Comparison of ENCODE assay signal across 8 cellular contexts in the genomic region with DNA sequence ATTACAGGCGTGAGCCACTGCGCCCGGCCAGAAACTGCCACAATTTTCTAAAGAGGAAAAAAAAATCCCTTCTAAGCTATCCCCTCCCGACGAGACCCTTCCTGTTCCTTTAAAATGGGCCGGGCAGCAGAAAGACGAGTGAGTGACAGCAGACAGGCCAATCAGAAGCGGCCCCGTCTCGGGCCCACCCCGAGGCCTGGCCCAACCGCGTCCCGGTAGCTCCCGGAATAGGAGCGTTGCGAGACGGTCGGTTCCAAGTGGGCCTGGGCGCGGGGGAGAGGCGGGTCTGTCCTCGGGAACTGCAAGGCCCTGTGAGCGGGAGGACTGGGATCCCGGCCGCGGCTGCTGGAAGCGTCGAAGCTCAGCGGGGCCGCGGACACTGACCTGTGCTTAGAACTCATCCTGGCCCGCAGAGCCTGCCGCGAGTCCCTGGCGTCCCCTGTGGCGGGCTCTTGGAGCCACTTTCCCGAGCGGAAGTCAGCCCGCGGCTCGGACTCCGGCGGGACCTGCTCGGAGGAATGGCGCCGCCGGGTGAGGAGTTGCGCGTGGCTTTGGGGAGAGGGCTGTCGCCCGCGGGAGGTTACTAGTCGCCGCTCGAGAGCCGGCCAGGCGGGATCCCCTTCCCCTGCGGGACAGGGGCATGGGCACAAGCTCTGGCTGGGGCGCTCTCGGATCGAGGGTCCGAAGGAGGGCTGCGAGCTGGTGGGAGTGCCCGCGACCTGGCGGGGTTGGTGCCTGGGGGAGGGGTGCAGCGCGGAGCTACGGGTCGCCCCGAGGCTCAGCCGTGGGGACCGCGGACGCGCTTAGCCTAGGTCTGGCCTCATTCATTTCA. TPM values are rescaled to one million over a fixed set of nuclear protein-coding genes. Genes with fewer than 3 reads are reported as not detected.
DNase-seq lines count a peak whose midpoint lies in the region; ATAC-seq and TF ChIP-seq lines count a peak whose summit lies in the region.

A gene (minus strand): TSS at position 710 of the 832 bp plus-strand sequence.
A gene (plus strand): TSS at position 492 of the 832 bp plus-strand sequence. CDS start 27 bp downstream, at position 519.

- ATAC-seq in GM21423 (IDR thresholded peaks at IDR 0.05; ENCODE audit: unreplicated experiment): peak; percentile 89

- H3K9me3 ChIP-seq in HUES48 (ENCODE audit: control insufficient read depth, insufficient read depth, low read length): no peaks in the 10 kb centered on the region
- H3K9me3 ChIP-seq in NT2/D1 (ENCODE audit: insufficient read depth, low read length): no peaks in the 10 kb centered on the region
- H3K9me3 ChIP-seq in endodermal cell (ENCODE audit: control insufficient read depth, low read length): no peaks in the 10 kb centered on the region

- H3K36me3 ChIP-seq in HUES48 (ENCODE audit: control insufficient read depth, insufficient read depth, low read length) (peaks cover 11% of the 10 kb centered on the region), NT2/D1 (ENCODE audit: insufficient read depth, insufficient read length, low read length) (peaks cover 27% of the 10 kb centered on the region), endodermal cell (ENCODE audit: control insufficient read depth, insufficient read depth, low read length) (peaks cover 16% of the 10 kb centered on the region)

- peaks cover 30% of the 10 kb centered on the region for H3K4me1 Mint-ChIP-seq in Calu3 (ENCODE audit: low read depth, unreplicated experiment)
- H3K4me1 Mint-ChIP-seq in endodermal cell: peaks cover 10% of the 10 kb centered on the region

- TF ChIP-seq CTCF in Calu3 (IDR thresholded peaks at IDR 0.05; ENCODE audit: unreplicated experiment): no peak
- TF ChIP-seq CTCF in endodermal cell (conservative IDR thresholded peaks at IDR 0.05): no peak

- DNase-seq in Calu3: peak; percentile 100
- peak; percentile 98 for DNase-seq in NT2/D1 (ENCODE audit: low read depth, low spot score)
- DNase-seq in activated CD8-positive, alpha-beta memory T cell treated with anti-CD3 and anti-CD28 coated beads, Interleukin-2, amount 50 U/mL, for 24 hours (ENCODE audit: extremely low read depth): peak; percentile 92
- peak; percentile 99 for DNase-seq in endodermal cell
- peak; percentile 99 for DNase-seq in mesenteric fat pad (ENCODE audit: low spot score)
- DNase-seq in stimulated activated CD8-positive, alpha-beta memory T cell treated with anti-CD3 and anti-CD28 coated beads, Interleukin-15, amount 100 ng/mL, for 1 hour (ENCODE audit: low read depth): peak; percentile 91

- peak within 1 kb of the TSS; percentile 99 for H3K9ac ChIP-seq in HUES48 (ENCODE audit: low read depth, low read length)
- peak within 1 kb of the TSS; percentile 98 for H3K9ac ChIP-seq in NT2/D1 (ENCODE audit: insufficient read length, low read depth)
- H3K9ac ChIP-seq in endodermal cell (ENCODE audit: extremely low read depth, low read length, poor library complexity, severe bottlenecking): peak within 1 kb of the TSS; percentile 94

- H3K27me3 Mint-ChIP-seq in Calu3 (ENCODE audit: unreplicated experiment) (no peaks in the 10 kb centered on the region), endodermal cell (ENCODE audit: insufficient read depth) (no peaks in the 10 kb centered on the region)

- BruUV-seq in Calu3 (replicated peaks; lab: Mats Ljungman, UMichigan): no TSS peak

- H3K4me1 ChIP-seq in HUES48 (ENCODE audit: control insufficient read depth, insufficient read depth, low read length) (peaks cover 7% of the 10 kb centered on the region; the same call in 1 of the 2 replicates), NT2/D1 (ENCODE audit: insufficient read depth, insufficient read length) (peaks cover 3% of the 10 kb centered on the region), endodermal cell (ENCODE audit: control insufficient read depth, insufficient read depth, low read length) (no peaks in the 10 kb centered on the region)

- H3K4me3 Mint-ChIP-seq in Calu3 (ENCODE audit: low read depth, unreplicated experiment) (peak within 1 kb of the TSS; percentile 77), endodermal cell (peak within 1 kb of the TSS; percentile 93)

- H3K4me3 ChIP-seq in HUES48 (ENCODE audit: low read depth, low read length): peak within 1 kb of the TSS; percentile 75
- H3K4me3 ChIP-seq in NT2/D1 (ENCODE audit: insufficient read length, low read depth): peak within 1 kb of the TSS; percentile 96
- peak within 1 kb of the TSS; percentile 97 for H3K4me3 ChIP-seq in endodermal cell (ENCODE audit: low read length)

- H3K27me3 ChIP-seq in HUES48 (ENCODE audit: control insufficient read depth, insufficient read depth, low read length) (no peaks in the 10 kb centered on the region), NT2/D1 (ENCODE audit: insufficient read depth, insufficient read length) (no peaks in the 10 kb centered on the region), endodermal cell (ENCODE audit: control insufficient read depth, insufficient read depth, low read length, poor library complexity, severe bottlenecking) (no peaks in the 10 kb centered on the region)

- no peaks in the 10 kb centered on the region for H3K9me3 Mint-ChIP-seq in Calu3 (ENCODE audit: low read depth, unreplicated experiment)
- H3K9me3 Mint-ChIP-seq in endodermal cell: no peaks in the 10 kb centered on the region

- H3K36me3 Mint-ChIP-seq in Calu3 (ENCODE audit: insufficient read depth, unreplicated experiment) (peaks cover 55% of the 10 kb centered on the region), endodermal cell (ENCODE audit: low read depth) (peaks cover 16% of the 10 kb centered on the region)

- peak within 1 kb of the TSS; percentile 100 for H3K27ac Mint-ChIP-seq in Calu3 (ENCODE audit: unreplicated experiment)
- peak within 1 kb of the TSS; percentile 98 for H3K27ac Mint-ChIP-seq in endodermal cell

- 0% methylated on average over 29 to 77 of the region's 77 CpGs for WGBS in endodermal cell (ENCODE audit: insufficient coverage in 1 of 2, insufficient read length in 1 of 2), 2 experiments

- CTCF ChIA-PET in Calu3 (lab: Charles Lee): interaction anchor here (0.6 to 2.5 kb wide), 11 partner anchors 10 to 1092 kb away, joined by 3 to 19 read pairs (median 4); a partner anchor contains a TSS

- peak within 1 kb of the TSS; percentile 95 for H3K27ac ChIP-seq in HUES48 (ENCODE audit: low read depth, low read length)
- H3K27ac ChIP-seq in endodermal cell (ENCODE audit: low read depth, low read length): peak within 1 kb of the TSS; percentile 100

- intact Hi-C loops in Calu3 (cut with micrococcal nuclease; ENCODE audit: unreplicated experiment): loop anchor here (5.0 kb wide), 1 partner anchor 82 kb away; a partner anchor contains a TSS

RNA-seq across cellular contexts. Expression of the first gene that starts in this region (rescaled TPM):
- total RNA-seq in Calu3 (2022) (1.4 and 2.7 TPM in 2 replicates), endodermal cell (1 to 10 TPM; 1.8 to 2.8 TPM), mesenteric fat pad (6.9 TPM)
- 4.3 TPM for polyA plus RNA-seq in endodermal cell (2013, experiment 1 of 2)
- polyA plus RNA-seq in endodermal cell (2013, experiment 2 of 2): 5.7 TPM

RNA-seq across cellular contexts. Expression of the second gene that starts in this region (rescaled TPM):
- total RNA-seq in Calu3 (2022) (508 and 522 TPM in 2 replicates), endodermal cell (100 to 1,000 TPM; 230 to 242 TPM), mesenteric fat pad (177 TPM)
- 247 TPM for polyA plus RNA-seq in endodermal cell (2013, experiment 1 of 2)
- 231 TPM for polyA plus RNA-seq in endodermal cell (2013, experiment 2 of 2)

Comparison
In these comparisons a context has a peak if more than half of its experiments do, and no peak if none do; other contexts are left out.
1. Peak in every context shown above with its lines: DNase-seq, ATAC-seq, H3K4me3 ChIP-seq and H3K27ac ChIP-seq.